In the genomic region with DNA sequence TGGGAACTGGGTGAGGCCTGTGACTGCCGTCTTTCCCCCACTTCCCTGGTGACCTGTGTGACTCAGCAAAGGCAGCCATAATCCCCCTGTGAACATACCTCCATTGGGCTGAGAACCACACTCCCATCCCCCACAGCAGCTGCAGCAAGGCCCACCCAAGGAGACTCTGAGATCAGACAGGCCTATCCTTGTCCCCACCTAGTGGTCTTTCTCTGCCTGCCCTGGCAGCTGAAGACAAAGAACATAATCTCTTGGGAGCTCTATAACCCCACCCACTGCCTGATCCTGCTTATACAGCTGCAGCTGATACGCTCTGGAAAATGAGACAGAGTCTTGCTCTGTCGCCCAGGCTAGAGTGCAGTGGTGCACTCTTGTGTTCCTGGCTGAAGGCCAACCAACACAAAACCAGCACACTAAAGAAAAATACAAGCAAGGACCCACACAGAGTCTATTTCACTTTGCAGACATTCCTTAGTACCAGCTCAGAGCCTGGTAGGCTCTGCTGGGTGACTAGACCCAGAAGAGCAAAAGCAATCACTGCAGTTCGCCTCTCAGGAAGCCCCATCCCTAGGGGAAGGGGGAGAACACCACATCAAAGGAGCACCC, we compare ENCODE assay signal across 11 cellular contexts.
DNase-seq lines count a peak whose midpoint lies in the region; ATAC-seq and TF ChIP-seq lines count a peak whose summit lies in the region.
"Had no signal": no experiment of that assay in that cellular context is flagged by ENCODE, and none has a peak within 500 bp of the region (broad histone marks: within the 10 kb centered on the region; RNA-seq: fewer than 3 reads in every experiment).

No MANE protein-coding gene starts in this region.

- intact Hi-C loops in right cardiac atrium (cut with DNase I) = no loop called here

- no CpG with 5 or more reads among the region's 4 CpGs for WGBS in trophoblast cell (ENCODE audit: extremely low coverage, insufficient coverage, insufficient read length)
- 45% methylated on average over 4 of the region's 4 CpGs for WGBS in right cardiac atrium

- H3K27ac ChIP-seq in brain microvascular endothelial cell (peak overlapping the region; percentile 16), trophoblast cell (ENCODE audit: low read depth, low read length) (no peak overlapping the region), right cardiac atrium (ENCODE audit: low read length) (no peak overlapping the region)

- ATAC-seq in GM19452 (IDR thresholded peaks at IDR 0.05; ENCODE audit: unreplicated experiment) (peak; percentile 54), HG02623 (IDR thresholded peaks at IDR 0.05; ENCODE audit: unreplicated experiment) (no peak), right cardiac atrium (no peak)

- H3K27me3 ChIP-seq in brain microvascular endothelial cell (replicated peaks) (no peaks in the 10 kb centered on the region), trophoblast cell (ENCODE audit: insufficient read depth, low read length) (no peaks in the 10 kb centered on the region), right cardiac atrium (ENCODE audit: control insufficient read depth, insufficient read depth) (no peaks in the 10 kb centered on the region)

- in situ Hi-C loops in brain microvascular endothelial cell (cut with HindIII; ENCODE audit: low pct_ligation_motif_present, low sequenced_read_pairs) = no loop called here

- no peak overlapping the region for H2BK120ac ChIP-seq in trophoblast cell (ENCODE audit: insufficient read depth, low read length, poor library complexity)

- H3K18ac ChIP-seq in trophoblast cell (ENCODE audit: low read length) = no peak overlapping the region

- peak overlapping the region; percentile 35 for H2AFZ ChIP-seq in trophoblast cell (ENCODE audit: insufficient read depth, low read length, poor library complexity)

- H3K79me2 ChIP-seq in trophoblast cell (ENCODE audit: control insufficient read depth, insufficient read depth, low read length, poor library complexity) = no peaks in the 10 kb centered on the region

- no peak overlapping the region for H2AK5ac ChIP-seq in trophoblast cell (ENCODE audit: low read length)

- peak; percentile 68 for DNase-seq in NCI-H146 (lab: John Stamatoyannopoulos, UW)
- peak; percentile 85 for DNase-seq in brain microvascular endothelial cell
- DNase-seq in trophoblast cell = no peak
- no peak for DNase-seq in GM20000 (ENCODE audit: low spot score)
- no peak for DNase-seq in right cardiac atrium
- no peak for DNase-seq in NOMO-1 treated with dmso at 0.1 percent for 144 hours (lab: John Stamatoyannopoulos, UW; ENCODE audit: unreplicated experiment)
- DNase-seq: activated T-cell treated with anti-CD3 and anti-CD28 coated beads, Interleukin-2, amount 50 U/mL, for 48 hours; hippocampal formation; NCI-H1694 treated with DMSO at 0.1 percent for 48 hours had no signal

- no peak overlapping the region for H2BK12ac ChIP-seq in trophoblast cell (ENCODE audit: low read length)

- H4K91ac ChIP-seq in trophoblast cell (ENCODE audit: low read depth, low read length) = no peak overlapping the region

- H3K4me2 ChIP-seq in trophoblast cell (ENCODE audit: low read length) = no peak overlapping the region

- H3K14ac ChIP-seq in trophoblast cell (ENCODE audit: low read length) = no peak overlapping the region

- H3K4me1 ChIP-seq in trophoblast cell (ENCODE audit: control insufficient read depth in 1 of 2, insufficient read depth in 2 of 2, low read length in 2 of 2) = peaks cover 3 to 7% of the 10 kb centered on the region in 2 experiments
- H3K4me1 ChIP-seq in right cardiac atrium (ENCODE audit: control insufficient read depth, insufficient read depth, low read length) = no peaks in the 10 kb centered on the region

- H3K4me3 ChIP-seq in brain microvascular endothelial cell (ENCODE audit: low read depth, low read length) = no peak overlapping the region
- no peak overlapping the region for H3K4me3 ChIP-seq in trophoblast cell (ENCODE audit: low read depth, low read length)
- no peak overlapping the region for H3K4me3 ChIP-seq in right cardiac atrium (ENCODE audit: low read length)

- H3K4ac ChIP-seq in trophoblast cell (ENCODE audit: low read depth, low read length) = no peak overlapping the region

- H3K9me3 ChIP-seq in trophoblast cell (ENCODE audit: insufficient read depth, low read depth, low read length) = peaks cover 2% of the 10 kb centered on the region
- no peaks in the 10 kb centered on the region for H3K9me3 ChIP-seq in right cardiac atrium (ENCODE audit: control insufficient read depth, low read length)

- no peak overlapping the region for H3K9ac ChIP-seq in trophoblast cell (ENCODE audit: low read length)

- no peak overlapping the region for H2BK5ac ChIP-seq in trophoblast cell (ENCODE audit: low read depth, low read length, poor library complexity)

- H4K12ac ChIP-seq in trophoblast cell (ENCODE audit: low read depth, low read length) = no peak overlapping the region

- no peak overlapping the region for H3K23ac ChIP-seq in trophoblast cell (ENCODE audit: low read length)

- no peaks in the 10 kb centered on the region for H3K36me3 ChIP-seq in brain microvascular endothelial cell (replicated peaks)
- no peaks in the 10 kb centered on the region for H3K36me3 ChIP-seq in trophoblast cell (ENCODE audit: control insufficient read depth in 1 of 2, insufficient read depth in 2 of 2, low read length in 2 of 2)

- TF ChIP-seq CTCF in brain microvascular endothelial cell (IDR thresholded peaks at IDR 0.05; ENCODE audit: low read depth, low read length, missing control alignments) = peak; percentile 85
- TF ChIP-seq CTCF in GM20000 (IDR thresholded peaks at IDR 0.05; ENCODE audit: extremely low read depth, missing control alignments) = no peak

- H4K8ac ChIP-seq in trophoblast cell (ENCODE audit: low read depth, low read length) = no peak overlapping the region

- no peaks in the 10 kb centered on the region for H3K79me1 ChIP-seq in trophoblast cell (ENCODE audit: low read length)

Comparison
In these comparisons a context has a peak if more than half of its experiments do, and no peak if none do; other contexts are left out.
1. DNase-seq: peak in NCI-H146 (single experiment) and brain microvascular endothelial cell (single experiment); none in trophoblast cell (0 of 2), GM20000 (single experiment), right cardiac atrium (0 of 3) and NOMO-1 treated with dmso at 0.1 percent for 144 hours (single experiment).